Comparison of ENCODE assay signal across 16 cellular contexts in the genomic region with DNA sequence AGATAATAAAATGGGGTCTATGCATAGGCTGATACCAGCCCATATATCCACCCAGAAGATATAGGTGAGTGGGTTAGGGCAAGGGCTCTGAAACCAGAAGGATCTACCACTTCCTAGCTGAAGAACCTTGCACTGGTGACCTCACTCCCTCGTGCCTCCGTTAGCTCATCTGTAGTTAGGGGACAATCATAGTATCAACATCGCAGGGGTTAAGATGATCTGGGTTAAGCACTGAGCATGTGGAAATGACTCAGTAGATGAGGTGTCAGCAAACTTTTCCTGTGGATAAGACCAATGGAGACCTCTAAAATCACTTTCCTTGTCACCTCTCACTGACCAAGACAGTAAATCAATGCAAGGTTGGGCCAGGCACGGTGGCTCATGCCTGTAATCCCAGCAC. TPM values are rescaled to one million over a fixed set of nuclear protein-coding genes. Genes with fewer than 3 reads are reported as not detected.
A peak's percentile ranks its signal among the peaks of the same experiment; 100 is the strongest.
DNase-seq lines count a peak whose midpoint lies in the region; ATAC-seq, FAIRE-seq and TF ChIP-seq lines count a peak whose summit lies in the region.
"Had no signal": no experiment of that assay in that cellular context is flagged by ENCODE, and none has a peak within 500 bp of the region (broad histone marks: within the 10 kb centered on the region; RNA-seq: fewer than 3 reads in every experiment).

No MANE protein-coding gene starts in this region.

- intact Hi-C loops in mammary epithelial cell (cut with micrococcal nuclease) (no loop called here), breast epithelium (cut with DNase I; ENCODE audit: low total_unique reads) (no loop called here)

- TF ChIP-seq CTCF in mammary epithelial cell (conservative IDR thresholded peaks at IDR 0.05 in 1 of 2, IDR thresholded peaks at IDR 0.05 in 1 of 2; ENCODE audit: extremely low read depth in 1 of 2, insufficient read depth in 1 of 2, low read depth in 1 of 2, low read length in 2 of 2) (no peak), breast epithelium (IDR thresholded peaks at IDR 0.05) (no peak)

- no peaks in the 10 kb centered on the region for H3K9me3 Mint-ChIP-seq in central memory CD8-positive, alpha-beta T cell
- peaks cover 2% of the 10 kb centered on the region for H3K9me3 Mint-ChIP-seq in stimulated activated naive CD8-positive, alpha-beta T cell treated with anti-CD3 and anti-CD28 coated beads, Interleukin-15, Interleukin-2, amounts not matched to agents 100 ng/mL and 50 ng/mL, for 24 hours

- H3K4me2 ChIP-seq in mammary epithelial cell (ENCODE audit: insufficient read depth, low read depth, low read length) = no peak overlapping the region

- H3K4me1 Mint-ChIP-seq in central memory CD8-positive, alpha-beta T cell = peaks cover 34% of the 10 kb centered on the region
- peaks cover 48% of the 10 kb centered on the region for H3K4me1 Mint-ChIP-seq in stimulated activated naive CD8-positive, alpha-beta T cell treated with anti-CD3 and anti-CD28 coated beads, Interleukin-15, Interleukin-2, amounts not matched to agents 100 ng/mL and 50 ng/mL, for 24 hours (ENCODE audit: low read depth)

- CTCF ChIA-PET in mammary epithelial cell (lab: Charles Lee; ENCODE audit: low non-redundant PET) = no interaction called here

- H3K4me3 ChIP-seq in mammary epithelial cell (replicated peaks in 1 of 3; ENCODE audit: insufficient read depth in 1 of 3, low read depth in 2 of 3, low read length in 3 of 3) (no peak overlapping the region), breast epithelium (no peak overlapping the region)
- H3K4me3 ChIP-seq: lung, SJCRH30 had no signal

- H3K9me3 ChIP-seq in mammary epithelial cell (replicated peaks; ENCODE audit: insufficient read depth, low read length) (no peaks in the 10 kb centered on the region), breast epithelium (no peaks in the 10 kb centered on the region)
- H3K9me3 ChIP-seq: BE2C, SJCRH30 had no signal

- BruUV-seq in mammary epithelial cell (replicated peaks; lab: Mats Ljungman, UMichigan) = no TSS peak

- H3K36me3 ChIP-seq in mammary epithelial cell (ENCODE audit: insufficient read depth, low read length) = no peaks in the 10 kb centered on the region
- no peaks in the 10 kb centered on the region for H3K36me3 ChIP-seq in breast epithelium
- H3K36me3 ChIP-seq: BE2C, SJCRH30 had no signal

- no peak overlapping the region for H3K9ac ChIP-seq in mammary epithelial cell (ENCODE audit: insufficient read depth, low read length)

- peak; percentile 40 for ATAC-seq in central memory CD8-positive, alpha-beta T cell (replicated peaks; ENCODE audit: extremely low read depth, poor library complexity, severe bottlenecking)
- ATAC-seq in HG02970 (IDR thresholded peaks at IDR 0.05; ENCODE audit: low FRiP score, unreplicated experiment) = no peak

- no peak overlapping the region for H3K27ac ChIP-seq in mammary epithelial cell (ENCODE audit: insufficient read depth, low read depth, low read length)
- no peak overlapping the region for H3K27ac ChIP-seq in breast epithelium
- H3K27ac ChIP-seq: SJCRH30 had no signal

- H3K36me3 Mint-ChIP-seq in central memory CD8-positive, alpha-beta T cell (ENCODE audit: insufficient read depth) = peaks cover 4% of the 10 kb centered on the region
- no peaks in the 10 kb centered on the region for H3K36me3 Mint-ChIP-seq in stimulated activated naive CD8-positive, alpha-beta T cell treated with anti-CD3 and anti-CD28 coated beads, Interleukin-15, Interleukin-2, amounts not matched to agents 100 ng/mL and 50 ng/mL, for 24 hours (ENCODE audit: low read depth)

- no peaks in the 10 kb centered on the region for H4K20me1 ChIP-seq in mammary epithelial cell (ENCODE audit: insufficient read depth, low read length)

- peak; percentile 83 for FAIRE-seq in RCC 7860 (lab: Jason Lieb, UNC)

- H3K27me3 ChIP-seq in mammary epithelial cell (ENCODE audit: insufficient read depth, low read length) (no peaks in the 10 kb centered on the region), breast epithelium (no peaks in the 10 kb centered on the region)
- H3K27me3 ChIP-seq: BE2C, SJCRH30 had no signal

- dilution Hi-C loops in mammary epithelial cell (cut with HindIII; ENCODE audit: low sequenced_read_pairs) = no loop called here

- no peaks in the 10 kb centered on the region for H3K27me3 Mint-ChIP-seq in central memory CD8-positive, alpha-beta T cell
- no peaks in the 10 kb centered on the region for H3K27me3 Mint-ChIP-seq in stimulated activated naive CD8-positive, alpha-beta T cell treated with anti-CD3 and anti-CD28 coated beads, Interleukin-15, Interleukin-2, amounts not matched to agents 100 ng/mL and 50 ng/mL, for 24 hours
- H3K27me3 Mint-ChIP-seq: activated B cell treated with CpG ODN at 0.5 μM for 24 hours had no signal

- in situ Hi-C loops in mammary epithelial cell (cut with MboI; ENCODE audit: low sequenced_read_pairs in 2 of 2) = loop anchor here (10.0 to 25.0 kb wide), 3 partner anchors 125 to 225 kb away; no protein-coding TSS in a partner anchor

- H3K27ac Mint-ChIP-seq in central memory CD8-positive, alpha-beta T cell (ENCODE audit: low read depth) = no peak overlapping the region
- H3K27ac Mint-ChIP-seq in stimulated activated naive CD8-positive, alpha-beta T cell treated with anti-CD3 and anti-CD28 coated beads, Interleukin-15, Interleukin-2, amounts not matched to agents 100 ng/mL and 50 ng/mL, for 24 hours = peak overlapping the region; percentile 81
- H3K27ac Mint-ChIP-seq: activated B cell treated with CpG ODN at 0.5 μM for 24 hours had no signal

- no peak overlapping the region for H3K4me3 Mint-ChIP-seq in central memory CD8-positive, alpha-beta T cell
- no peak overlapping the region for H3K4me3 Mint-ChIP-seq in stimulated activated naive CD8-positive, alpha-beta T cell treated with anti-CD3 and anti-CD28 coated beads, Interleukin-15, Interleukin-2, amounts not matched to agents 100 ng/mL and 50 ng/mL, for 24 hours
- H3K4me3 Mint-ChIP-seq: activated B cell treated with CpG ODN at 0.5 μM for 24 hours had no signal

- H3K4me1 ChIP-seq in mammary epithelial cell (ENCODE audit: insufficient read depth, low read length) (no peaks in the 10 kb centered on the region), breast epithelium (no peaks in the 10 kb centered on the region)
- H3K4me1 ChIP-seq: BE2C, SJCRH30 had no signal

- H3K79me2 ChIP-seq in mammary epithelial cell (ENCODE audit: insufficient read depth, low read length) = no peaks in the 10 kb centered on the region

- no peak for TF ChIP-seq POLR2A in breast epithelium (IDR thresholded peaks at IDR 0.05)

- WGBS in mammary epithelial cell (ENCODE audit: low coverage, missing lambda C conversion rate) = 77% methylated on average over 4 of the region's 4 CpGs

- DNase-seq in mammary epithelial cell = peak; percentile 9
- no peak for DNase-seq in breast epithelium (ENCODE audit: low spot score in 2 of 2)
- peak; percentile 96 for DNase-seq in RCC 7860 (ENCODE audit: low spot score)
- no peak for DNase-seq in central memory CD8-positive, alpha-beta T cell (ENCODE audit: low spot score in 2 of 2)
- DNase-seq in central memory CD4-positive, alpha-beta T cell = no peak
- no peak for DNase-seq in DMS153 (lab: John Stamatoyannopoulos, UW)
- DNase-seq: activated B cell treated with CpG ODN at 0.5 μM for 24 hours, amniotic stem cell, BE2C, hippocampal formation, NCI-H524 treated with DMSO at 0.1 percent for 48 hours, SJCRH30 had no signal

- no peak overlapping the region for H2AFZ ChIP-seq in mammary epithelial cell (ENCODE audit: low read depth, low read length)

RNA-seq across cellular contexts. Expression of a gene that starts 30.5 kb away (rescaled TPM):
- under 1 TPM in 1 of 2 donors, not detected in 1; 0.16 TPM for total RNA-seq in mammary epithelial cell
- not detected for polyA plus RNA-seq in mammary epithelial cell
- polyA minus RNA-seq in mammary epithelial cell = not detected
- 1 to 10 TPM in 2 of 3 donors, under 1 TPM in 1; 0.96 to 8.3 (median 2.9) TPM for total RNA-seq in breast epithelium
- total RNA-seq: SJCRH30 had no signal

RNA-seq across cellular contexts. Expression of a gene that starts 48.5 kb away (rescaled TPM):
- 1 to 10 TPM in 1 of 2 donors, not detected in 1; 4.4 TPM for total RNA-seq in mammary epithelial cell
- polyA plus RNA-seq in mammary epithelial cell = 28.9 TPM
- polyA minus RNA-seq in mammary epithelial cell = 15.4 TPM
- total RNA-seq in breast epithelium = not detected
- total RNA-seq: omental fat pad, SJCRH30 had no signal

Comparison
In these comparisons a context has a peak if more than half of its experiments do, and no peak if none do; other contexts are left out.
1. DNase-seq: peak in mammary epithelial cell (single experiment) and RCC 7860 (single experiment); none in breast epithelium (0 of 2), central memory CD8-positive, alpha-beta T cell (0 of 2), central memory CD4-positive, alpha-beta T cell (single experiment) and DMS153 (single experiment).